ENCODE assay signal across 26 cellular contexts in the genomic region with DNA sequence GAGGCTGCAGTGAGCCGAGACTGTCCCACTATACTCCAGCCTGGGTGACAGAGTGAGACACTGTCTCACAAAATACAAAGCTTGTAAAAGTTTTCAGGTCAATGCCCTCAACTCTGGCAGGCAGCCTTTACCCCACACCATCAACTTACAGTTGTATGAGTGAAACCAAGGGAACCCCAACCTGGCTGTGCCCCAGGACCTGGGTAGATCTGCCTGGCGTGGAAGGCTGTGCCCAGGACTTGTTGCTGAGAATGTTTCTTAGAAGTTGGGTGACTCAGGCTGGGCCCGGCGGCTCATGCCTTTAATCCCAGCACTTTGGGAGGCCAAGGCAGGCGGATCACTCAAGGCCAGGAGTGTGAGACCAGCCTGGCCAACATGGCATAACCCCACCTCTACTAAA. TPM values are rescaled to one million over a fixed set of nuclear protein-coding genes. Genes with fewer than 3 reads are reported as not detected.
"Had no signal": no experiment of that assay in that cellular context is flagged by ENCODE, and none has a peak within 500 bp of the region (broad histone marks: within the 10 kb centered on the region; RNA-seq: fewer than 3 reads in every experiment).

No MANE protein-coding gene starts in this region.

- FAIRE-seq: TTC549 had no signal

- H3K9ac ChIP-seq: KMS-11 had no signal

- ATAC-seq: activated CD8-positive, alpha-beta T cell treated with anti-CD3 and anti-CD28 coated beads for 36 hours; activated naive CD4-positive, alpha-beta T cell treated with anti-CD3 and anti-CD28 coated beads, Interleukin-2, amount 50 U/mL, for 72 hours; activated T-cell treated with anti-CD3 and anti-CD28 coated beads, Interleukin-2, amount 50 U/mL, for 4 hours; Panc1 had no signal

- H3K4me1 ChIP-seq: SJCRH30 had no signal

- H3K36me3 ChIP-seq: brain microvascular endothelial cell, SJCRH30 had no signal

- H3K27ac ChIP-seq: brain microvascular endothelial cell, KMS-11, SJCRH30, SK-N-MC had no signal

- DNase-seq: activated CD4-positive, alpha-beta T cell treated with anti-CD3 and anti-CD28 coated beads, Interleukin-2, amount 10 ng/mL, durations not matched to agents 24 days and 14 days; activated CD4-positive, alpha-beta T cell treated with anti-CD3 and anti-CD28 coated beads, Interleukin-2, amount 50 U/mL, for 4 hours; activated CD8-positive, alpha-beta T cell treated with anti-CD3 and anti-CD28 coated beads for 36 hours; activated gamma-delta T cell treated with Interleukin-2 at 50 U/mL for 16 hours; activated naive CD4-positive, alpha-beta T cell treated with anti-CD3 and anti-CD28 coated beads for 36 hours; activated T-cell treated with anti-CD3 and anti-CD28 coated beads, Interleukin-2, amount 50 U/mL, for 4 hours; amniotic stem cell; aorta; brain microvascular endothelial cell; NCI-H1092 treated with DMSO at 0.1 percent for 48 hours; NCI-H1417 treated with DMSO at 0.1 percent for 48 hours; NCI-H187 treated with DMSO at 0.1 percent for 48 hours; NCI-H2081; NCI-H2171 treated with DMSO at 0.1 percent for 48 hours; NCI-H2227 treated with DMSO at 0.1 percent for 48 hours; NCI-H446 treated with DMSO at 0.1 percent for 48 hours; NCI-H524; NCI-H69; SHP77; SJCRH30 had no signal

- H3K9me3 ChIP-seq: SJCRH30 had no signal

- H3K4me2 ChIP-seq: KMS-11 had no signal

- H3K4me3 ChIP-seq: SJCRH30, SK-N-MC had no signal

RNA-seq across cellular contexts. Expression of a gene that starts 7.8 kb away (rescaled TPM):
- total RNA-seq: RPMI7951 had no signal

RNA-seq across cellular contexts. Expression of a gene that starts 19.5 kb away (rescaled TPM):
- total RNA-seq: SJCRH30 had no signal
